In genomic region chr11:10750838-10751580, GRCh38 we compare ENCODE assay signal across 1 cellular context.
TF ChIP-seq lines count a peak whose summit lies in the region.

TSS of gene CTR9 (plus strand) at chr11:10751246. CDS start at chr11:10751413, 167 bp downstream.

TF ChIP-seq in HepG2, 621 proteins besides CTCF, POLR2A, EP300 and RAD21 (continued from another document and continues in another):
- TF ChIP-seq ZSCAN29 (CRISPR knock-in tag; conservative IDR thresholded peaks at IDR 0.05): peak; percentile 91
- TF ChIP-seq ZNF792 (CRISPR knock-in tag; IDR thresholded peaks at IDR 0.05): peak; percentile 65; the same call in 1 of the 2 replicates
- TF ChIP-seq ZSCAN9 (CRISPR knock-in tag; IDR thresholded peaks at IDR 0.05; ENCODE audit: borderline replicate concordance): no peak; the same call in 1 of the 2 replicates
- peak; percentile 87 for TF ChIP-seq PATZ1 (CRISPR knock-in tag; IDR thresholded peaks at IDR 0.05)
- TF ChIP-seq RAD51 (IDR thresholded peaks at IDR 0.05; ENCODE audit: borderline replicate concordance): no peak
- TF ChIP-seq KLF13 (CRISPR knock-in tag; IDR thresholded peaks at IDR 0.05): peak; percentile 87; the same call in 1 of the 2 replicates
- TF ChIP-seq PHF8 (CRISPR knock-in tag; IDR thresholded peaks at IDR 0.05): peak; percentile 87
- no peak for TF ChIP-seq NFIB (CRISPR knock-in tag; IDR thresholded peaks at IDR 0.05; ENCODE audit: borderline replicate concordance)
- TF ChIP-seq ZNF557 (CRISPR knock-in tag; IDR thresholded peaks at IDR 0.05): peak; percentile 63; the same call in 1 of the 2 replicates
- TF ChIP-seq CCAR2 (optimal IDR thresholded peaks at IDR 0.05; ENCODE audit: low read depth, low read length): no peak
- TF ChIP-seq MLXIP (CRISPR knock-in tag; IDR thresholded peaks at IDR 0.05; ENCODE audit: borderline replicate concordance): no peak
- TF ChIP-seq ZNF800 (CRISPR knock-in tag; IDR thresholded peaks at IDR 0.05): peak; percentile 54; the same call in 1 of the 2 replicates
- peak; percentile 96 for TF ChIP-seq ZNF709 (CRISPR knock-in tag; IDR thresholded peaks at IDR 0.05)
- TF ChIP-seq RORA (CRISPR knock-in tag; IDR thresholded peaks at IDR 0.05): 0 out of 2 replicates have a peak, but pooled peaks have one; percentile 94
- peak; percentile 91 for TF ChIP-seq CEBPB (IDR thresholded peaks at IDR 0.05; ENCODE audit: borderline replicate concordance, low read depth, low read length)
- TF ChIP-seq ARID2 (CRISPR knock-in tag; IDR thresholded peaks at IDR 0.05; ENCODE audit: borderline replicate concordance): no peak
- no peak for TF ChIP-seq ZNF280D (CRISPR knock-in tag; IDR thresholded peaks at IDR 0.05)
- no peak for TF ChIP-seq HHEX (CRISPR knock-in tag; IDR thresholded peaks at IDR 0.05)
- peak; percentile 74 for TF ChIP-seq HDAC2 (CRISPR knock-in tag; IDR thresholded peaks at IDR 0.05)
- no peak for TF ChIP-seq CERS6 (CRISPR knock-in tag; IDR thresholded peaks at IDR 0.05)
- no peak for TF ChIP-seq HDAC6 (IDR thresholded peaks at IDR 0.05; ENCODE audit: low read depth, low read length)
- TF ChIP-seq SRSF1 (optimal IDR thresholded peaks at IDR 0.05; ENCODE audit: low read depth, low read length): peak; percentile 94
- peak; percentile 75; the same call in 1 of the 2 replicates for TF ChIP-seq HOXA5 (CRISPR knock-in tag; IDR thresholded peaks at IDR 0.05)
- 0 out of 2 replicates have a peak, but pooled peaks have one; percentile 15 for TF ChIP-seq ZBTB33 (CRISPR knock-in tag; IDR thresholded peaks at IDR 0.05)
- no peak for TF ChIP-seq ZNF672 (CRISPR knock-in tag; IDR thresholded peaks at IDR 0.05)
- peak; percentile 97 for TF ChIP-seq SPEN (CRISPR knock-in tag; IDR thresholded peaks at IDR 0.05; ENCODE audit: low read depth)
- TF ChIP-seq ZBTB46 (CRISPR knock-in tag; IDR thresholded peaks at IDR 0.05; ENCODE audit: borderline replicate concordance): no peak
- TF ChIP-seq KDM1A (CRISPR knock-in tag; IDR thresholded peaks at IDR 0.05): no peak
- no peak for TF ChIP-seq RFXANK (CRISPR knock-in tag; IDR thresholded peaks at IDR 0.05)
- TF ChIP-seq HNRNPUL1 (IDR thresholded peaks at IDR 0.05; ENCODE audit: low read depth, low read length): no peak
- no peak for TF ChIP-seq HMGXB3 (CRISPR knock-in tag; IDR thresholded peaks at IDR 0.05; ENCODE audit: borderline replicate concordance)
- no peak for TF ChIP-seq ELK4 (CRISPR knock-in tag; IDR thresholded peaks at IDR 0.05; ENCODE audit: borderline replicate concordance)
- peak; percentile 63 for TF ChIP-seq IKZF4 (CRISPR knock-in tag; IDR thresholded peaks at IDR 0.05; ENCODE audit: borderline replicate concordance, low read depth, not compliant biosample characterization)
- TF ChIP-seq ZNF143 (CRISPR knock-in tag; IDR thresholded peaks at IDR 0.05): peak; percentile 74
- peak; percentile 92 for TF ChIP-seq ZMYM4 (CRISPR knock-in tag; IDR thresholded peaks at IDR 0.05)
- peak; percentile 73 for TF ChIP-seq GFI1 (CRISPR knock-in tag; IDR thresholded peaks at IDR 0.05; ENCODE audit: borderline replicate concordance)
- TF ChIP-seq BORCS8-MEF2B (CRISPR knock-in tag; IDR thresholded peaks at IDR 0.05): peak; percentile 89
- no peak for TF ChIP-seq ZNF446 (CRISPR knock-in tag; IDR thresholded peaks at IDR 0.05)
- TF ChIP-seq NFE2L2 (IDR thresholded peaks at IDR 0.05; ENCODE audit: low read length): no peak
- TF ChIP-seq HMG20A (CRISPR knock-in tag; IDR thresholded peaks at IDR 0.05; ENCODE audit: borderline replicate concordance): no peak
